ENCODE assay signal across 8 cellular contexts in genomic region chr19:37370880-37371661, GRCh38. TPM values are rescaled to one million over a fixed set of nuclear protein-coding genes. Genes with fewer than 3 reads are reported as not detected.
DNase-seq lines count a peak whose midpoint lies in the region; ATAC-seq, FAIRE-seq and TF ChIP-seq lines count a peak whose summit lies in the region.

Gene ZNF527, plus strand, starts transcription at chr19:37371099. Its CDS starts 3,100 bp downstream, at chr19:37374199.

- ATAC-seq in GM19035 (IDR thresholded peaks at IDR 0.05; ENCODE audit: unreplicated experiment) (peak; percentile 98), HG03342 (IDR thresholded peaks at IDR 0.05; ENCODE audit: unreplicated experiment) (peak; percentile 89)

- peak within 1 kb of the TSS; percentile 92 for H3K27ac Mint-ChIP-seq in chondrocyte (ENCODE audit: unreplicated experiment)

- no peaks in the 10 kb centered on the region for H4K20me1 ChIP-seq in keratinocyte (ENCODE audit: control insufficient read depth, extremely low read depth, insufficient read depth, low read length)

- no peaks in the 10 kb centered on the region for H3K79me2 ChIP-seq in keratinocyte (ENCODE audit: control insufficient read depth, insufficient read depth, low read length)

- H3K36me3 ChIP-seq in keratinocyte (ENCODE audit: control insufficient read depth in 2 of 2, extremely low read depth in 1 of 2, insufficient read depth in 2 of 2, low read length in 2 of 2), result peaks cover 0 to 3% of the 10 kb centered on the region in 2 experiments

- no peaks in the 10 kb centered on the region for H3K9me1 ChIP-seq in keratinocyte (ENCODE audit: control insufficient read depth, extremely low read depth, insufficient read depth, low read length)

- H3K4me2 ChIP-seq in keratinocyte (ENCODE audit: control insufficient read depth, extremely low read depth, insufficient read depth, low read depth, low read length), result peak within 1 kb of the TSS; percentile 73

- H3K9ac ChIP-seq in keratinocyte (ENCODE audit: control insufficient read depth, extremely low read depth, insufficient read depth, low read length), result peak within 1 kb of the TSS; percentile 39

- peaks cover 12% of the 10 kb centered on the region for H3K4me1 Mint-ChIP-seq in chondrocyte (ENCODE audit: low read depth)

- no peaks in the 10 kb centered on the region for H3K9me3 ChIP-seq in keratinocyte (ENCODE audit: control insufficient read depth, low read depth, low read length)

- peak; percentile 99 for DNase-seq in AG20443 (ENCODE audit: low spot score)
- DNase-seq in NCI-H446 (lab: John Stamatoyannopoulos, UW), result peak; percentile 93 to 97
- DNase-seq in activated CD4-positive, alpha-beta T cell treated with anti-CD3 and anti-CD28 coated beads for 1 hour, result peak; percentile 96
- peak; percentile 100 for DNase-seq in chondrocyte (ENCODE audit: low spot score)
- DNase-seq in keratinocyte (ENCODE audit: low read depth, low spot score), result peak; percentile 49
- peak; percentile 91 to 96 (median 94) for DNase-seq in stimulated activated CD4-positive, alpha-beta T cell treated with anti-CD3 and anti-CD28 coated beads, Interleukin-12 subunit alpha, Interleukin-12 subunit beta, amount 100 ng/mL, for 48 hours (ENCODE audit: low read depth in 2 of 3, low spot score in 1 of 3)

- peak within 1 kb of the TSS; percentile 99 for H2AFZ ChIP-seq in keratinocyte (ENCODE audit: control insufficient read depth, low read length)

- peaks cover 3% of the 10 kb centered on the region for H3K9me3 Mint-ChIP-seq in chondrocyte (ENCODE audit: low read depth)

- peaks cover 5% of the 10 kb centered on the region for H3K36me3 Mint-ChIP-seq in chondrocyte (ENCODE audit: low read depth)

- H3K27ac ChIP-seq in keratinocyte (ENCODE audit: control insufficient read depth, insufficient read depth, low read length), result peak within 1 kb of the TSS; percentile 15

- peak within 1 kb of the TSS; percentile 93 for H3K4me3 Mint-ChIP-seq in chondrocyte (ENCODE audit: unreplicated experiment)

- peak; percentile 81 for FAIRE-seq in keratinocyte (lab: Jason Lieb, UNC)

- H3K4me1 ChIP-seq in keratinocyte (ENCODE audit: control insufficient read depth, extremely low read depth, insufficient read depth, low read length), result peaks cover 4% of the 10 kb centered on the region

- TF ChIP-seq CTCF in chondrocyte (IDR thresholded peaks at IDR 0.05), result peak; percentile 58
- no peak for TF ChIP-seq CTCF in keratinocyte (optimal IDR thresholded peaks at IDR 0.05 in 1 of 3, IDR thresholded peaks at IDR 0.05 in 1 of 3, conservative IDR thresholded peaks at IDR 0.05 in 1 of 3; ENCODE audit: extremely low read depth in 1 of 3, insufficient read depth in 2 of 3, low read length in 3 of 3)

- H3K27me3 Mint-ChIP-seq in chondrocyte (ENCODE audit: low read depth), result no peaks in the 10 kb centered on the region

- H3K4me3 ChIP-seq in keratinocyte (ENCODE audit: control insufficient read depth in 2 of 3, extremely low read depth in 1 of 3, insufficient read depth in 2 of 3, low read depth in 1 of 3, low read length in 3 of 3), result peak within 1 kb of the TSS; percentile 48 to 75 (median 62)

- H3K27me3 ChIP-seq in keratinocyte (ENCODE audit: control insufficient read depth, extremely low read depth, insufficient read depth, low read length), result no peaks in the 10 kb centered on the region

- dilution Hi-C loops in keratinocyte (cut with MboI; ENCODE audit: extremely low pct_ligation_motif_present, low sequenced_read_pairs), result no loop called here

RNA-seq across cellular contexts. Expression of gene ZNF527, which starts in this region (rescaled TPM):
- 5.4 to 7.4 TPM (median 5.8 TPM) in 3 replicates for total RNA-seq in chondrocyte
- 2.1 to 2.9 TPM (median 2.2 TPM) in 3 replicates for polyA plus RNA-seq in keratinocyte
- 0.77 TPM for polyA plus RNA-seq in keratinocyte (2011; ENCODE audit: low read depth)
- 1.3 and 2.1 TPM in 2 replicates for polyA plus RNA-seq in keratinocyte (2011; cell fraction: cytosol; rRNA removed)
- 2.9 and 4.7 TPM in 2 replicates for polyA plus RNA-seq in keratinocyte (2011; cell fraction: nucleus; rRNA removed)
- polyA plus RNA-seq in keratinocyte (2012; ENCODE audit: low replicate concordance), result 1.6 and 2.0 TPM in 2 replicates
- polyA minus RNA-seq in keratinocyte, result 1.9 to 3.5 TPM (median 2.4 TPM) in 3 replicates
- 1.3 TPM for polyA minus RNA-seq in keratinocyte (2011; cell fraction: cytosol; rRNA and poly(A)+ RNA removed)
- 2.3 and 4.4 TPM in 2 replicates for polyA minus RNA-seq in keratinocyte (2011; cell fraction: nucleus; rRNA and poly(A)+ RNA removed)

Comparison
In these comparisons a context has a peak if more than half of its experiments do, and no peak if none do; other contexts are left out.
1. Peak in every context shown above with its lines: DNase-seq, ATAC-seq, H3K4me3 ChIP-seq and H3K27ac ChIP-seq.
2. DNase-seq: peak in every context shown above with its lines; median percentile 100 in chondrocyte; 99 in AG20443; 96 in activated CD4-positive, alpha-beta T cell treated with anti-CD3 and anti-CD28 coated beads for 1 hour; 95 in NCI-H446; 94 in stimulated activated CD4-positive, alpha-beta T cell treated with anti-CD3 and anti-CD28 coated beads, Interleukin-12 subunit alpha, Interleukin-12 subunit beta, amount 100 ng/mL, for 48 hours; 49 in keratinocyte.